ENCODE assay signal across 19 cellular contexts in the genomic region with DNA sequence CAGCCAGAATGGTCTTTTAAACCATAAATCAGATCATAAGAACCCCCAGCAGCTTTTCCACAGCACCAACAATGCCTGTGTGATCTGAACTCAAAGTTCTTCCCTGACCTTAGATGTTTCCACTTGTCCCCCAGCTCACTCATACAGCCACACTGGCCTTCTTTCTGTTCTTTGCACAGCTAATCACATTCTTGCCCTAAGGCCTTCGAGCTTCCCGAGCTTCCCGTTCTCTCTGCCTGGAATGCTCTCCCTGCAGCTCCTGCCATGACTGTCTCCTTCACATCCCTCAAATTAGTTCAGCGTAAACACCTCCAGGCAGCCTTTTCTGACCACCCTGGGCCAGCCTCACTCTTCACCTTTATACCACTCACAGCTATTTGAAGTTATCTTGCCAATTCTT.
DNase-seq lines count a peak whose midpoint lies in the region; ATAC-seq lines count a peak whose summit lies in the region.
"Had no signal": no experiment of that assay in that cellular context is flagged by ENCODE, and none has a peak within 500 bp of the region (broad histone marks: within the 10 kb centered on the region; RNA-seq: fewer than 3 reads in every experiment).

No MANE protein-coding gene starts in this region.

- no peak overlapping the region for H3K27ac ChIP-seq in trophoblast cell (ENCODE audit: low read depth, low read length)
- H3K27ac ChIP-seq: A549 had no signal

- H3K18ac ChIP-seq in trophoblast cell (ENCODE audit: low read length), result no peak overlapping the region

- no peak overlapping the region for H3K4me3 Mint-ChIP-seq in natural killer cell treated with Interleukin-12 subunit alpha and Interleukin-12 subunit beta and Interleukin-15 and Interleukin-18, amount 100 ng/mL, for 72 hours
- H3K4me3 Mint-ChIP-seq: CD4-positive, alpha-beta memory T cell; GM23338; H9 had no signal

- H3K79me1 ChIP-seq in trophoblast cell (ENCODE audit: low read length), result no peaks in the 10 kb centered on the region

- no peak overlapping the region for H2AFZ ChIP-seq in trophoblast cell (ENCODE audit: insufficient read depth, low read length, poor library complexity)
- H2AFZ ChIP-seq: GM23338 had no signal

- H3K9me3 Mint-ChIP-seq in natural killer cell treated with Interleukin-12 subunit alpha and Interleukin-12 subunit beta and Interleukin-15 and Interleukin-18, amount 100 ng/mL, for 72 hours, result no peaks in the 10 kb centered on the region
- H3K9me3 Mint-ChIP-seq: GM23338, H9 had no signal

- peak; percentile 28 for DNase-seq in COLO829 (ENCODE audit: low spot score)
- DNase-seq in ELF-1 (ENCODE audit: low read depth, low spot score), result peak; percentile 87
- DNase-seq in foreskin melanocyte, result peak; percentile 69
- DNase-seq in trophoblast cell, result peak; percentile 24 to 40
- DNase-seq in natural killer cell treated with Interleukin-12 subunit alpha and Interleukin-12 subunit beta and Interleukin-15 and Interleukin-18, amount 100 ng/mL, for 72 hours (ENCODE audit: low spot score), result no peak
- no peak for DNase-seq in NCI-H2171 (lab: John Stamatoyannopoulos, UW)
- DNase-seq: 8988T; ACHN; C1 segment of cervical spinal cord; CD4-positive, alpha-beta memory T cell; DMS 273 treated with DMSO at 0.1 percent for 48 hours; DMS79; EL; GF-D8; H9 had no signal

- no peak for ATAC-seq in HG02970 (IDR thresholded peaks at IDR 0.05; ENCODE audit: low FRiP score, unreplicated experiment)
- ATAC-seq in natural killer cell treated with Interleukin-12 subunit alpha and Interleukin-12 subunit beta and Interleukin-15 and Interleukin-18, amount 100 ng/mL, for 72 hours, result no peak
- ATAC-seq: A549, GM23338, HCT116 had no signal

- H4K8ac ChIP-seq in trophoblast cell (ENCODE audit: low read depth, low read length), result no peak overlapping the region

- H3K14ac ChIP-seq in trophoblast cell (ENCODE audit: low read length), result no peak overlapping the region

- no CpG with 5 or more reads among the region's 4 CpGs for WGBS in trophoblast cell (ENCODE audit: extremely low coverage, insufficient coverage, insufficient read length)

- no peak overlapping the region for H3K27ac Mint-ChIP-seq in natural killer cell treated with Interleukin-12 subunit alpha and Interleukin-12 subunit beta and Interleukin-15 and Interleukin-18, amount 100 ng/mL, for 72 hours
- H3K27ac Mint-ChIP-seq: CD4-positive, alpha-beta memory T cell; GM23338 had no signal

- peaks cover 29 to 39% of the 10 kb centered on the region in 2 donors for H3K27me3 Mint-ChIP-seq in natural killer cell treated with Interleukin-12 subunit alpha and Interleukin-12 subunit beta and Interleukin-15 and Interleukin-18, amount 100 ng/mL, for 72 hours

- no peaks in the 10 kb centered on the region for H3K4me1 Mint-ChIP-seq in natural killer cell treated with Interleukin-12 subunit alpha and Interleukin-12 subunit beta and Interleukin-15 and Interleukin-18, amount 100 ng/mL, for 72 hours (ENCODE audit: low read depth in 2 of 2)

- H4K12ac ChIP-seq in trophoblast cell (ENCODE audit: low read depth, low read length), result no peak overlapping the region

- H2BK12ac ChIP-seq in trophoblast cell (ENCODE audit: low read length), result no peak overlapping the region

- H4K91ac ChIP-seq in trophoblast cell (ENCODE audit: low read depth, low read length), result no peak overlapping the region

- H2BK5ac ChIP-seq in trophoblast cell (ENCODE audit: low read depth, low read length, poor library complexity), result no peak overlapping the region

- no peak overlapping the region for H2AK5ac ChIP-seq in trophoblast cell (ENCODE audit: low read length)

- no peak overlapping the region for H3K4ac ChIP-seq in trophoblast cell (ENCODE audit: low read depth, low read length)

- no peak overlapping the region for H2BK120ac ChIP-seq in trophoblast cell (ENCODE audit: insufficient read depth, low read length, poor library complexity)

- no peak overlapping the region for H3K9ac ChIP-seq in trophoblast cell (ENCODE audit: low read length)

- no peak overlapping the region for H3K23ac ChIP-seq in trophoblast cell (ENCODE audit: low read length)

- H3K4me1 ChIP-seq in trophoblast cell (ENCODE audit: control insufficient read depth in 1 of 2, insufficient read depth in 2 of 2, low read length in 2 of 2), result peaks cover 0 to 2% of the 10 kb centered on the region in 2 experiments
- H3K4me1 ChIP-seq: A549 had no signal

- no peaks in the 10 kb centered on the region for H3K36me3 ChIP-seq in trophoblast cell (ENCODE audit: control insufficient read depth in 1 of 2, insufficient read depth in 2 of 2, low read length in 2 of 2)

- no peaks in the 10 kb centered on the region for H3K27me3 ChIP-seq in trophoblast cell (ENCODE audit: insufficient read depth, low read length)

- H3K36me3 Mint-ChIP-seq in natural killer cell treated with Interleukin-12 subunit alpha and Interleukin-12 subunit beta and Interleukin-15 and Interleukin-18, amount 100 ng/mL, for 72 hours, result no peaks in the 10 kb centered on the region
- H3K36me3 Mint-ChIP-seq: CD4-positive, alpha-beta memory T cell had no signal

- H3K79me2 ChIP-seq in trophoblast cell (ENCODE audit: control insufficient read depth, insufficient read depth, low read length, poor library complexity), result no peaks in the 10 kb centered on the region

- no peak overlapping the region for H3K4me2 ChIP-seq in trophoblast cell (ENCODE audit: low read length)
- H3K4me2 ChIP-seq: A549, GM23338 had no signal

- H3K9me3 ChIP-seq in trophoblast cell (ENCODE audit: insufficient read depth, low read depth, low read length), result peaks cover 2% of the 10 kb centered on the region
- H3K9me3 ChIP-seq: A549 had no signal

- no peak overlapping the region for H3K4me3 ChIP-seq in trophoblast cell (ENCODE audit: low read depth, low read length)
- H3K4me3 ChIP-seq: A549, GM23338 had no signal

Comparison
In these comparisons a context has a peak if more than half of its experiments do, and no peak if none do; other contexts are left out.
1. DNase-seq: peak in COLO829 (single experiment), ELF-1 (single experiment), foreskin melanocyte (single experiment) and trophoblast cell (2 of 2); none in natural killer cell treated with Interleukin-12 subunit alpha and Interleukin-12 subunit beta and Interleukin-15 and Interleukin-18, amount 100 ng/mL, for 72 hours (single experiment) and NCI-H2171 (single experiment).